ENCODE assay signal across 8 cellular contexts in the genomic region with DNA sequence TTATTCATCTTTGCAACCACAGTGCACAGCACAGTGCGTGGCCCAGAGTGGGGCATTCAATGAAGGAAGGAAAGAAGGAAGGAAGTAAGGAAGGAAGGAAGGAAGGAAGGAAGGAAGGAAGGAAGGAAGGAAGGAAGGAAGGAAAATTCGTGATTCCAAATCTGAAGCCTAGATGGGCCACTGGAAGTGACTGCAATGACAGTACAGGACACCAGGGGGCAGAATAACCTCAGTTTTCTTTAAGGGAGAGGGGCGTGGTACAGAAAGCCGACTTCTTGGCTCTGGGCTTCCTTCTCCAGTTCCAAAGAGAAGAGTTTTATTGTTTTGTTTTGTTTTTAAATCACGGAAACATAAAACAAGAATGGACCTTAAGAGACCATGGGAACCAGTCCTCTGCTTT. TPM values are rescaled to one million over a fixed set of nuclear protein-coding genes. Genes with fewer than 3 reads are reported as not detected.
A peak's percentile ranks its signal among the peaks of the same experiment; 100 is the strongest.
DNase-seq lines count a peak whose midpoint lies in the region; ATAC-seq and TF ChIP-seq lines count a peak whose summit lies in the region.

No MANE protein-coding gene starts in this region.

- H3K27me3 ChIP-seq in right lobe of liver, result no peaks in the 10 kb centered on the region

- H3K36me3 ChIP-seq in right lobe of liver, result no peaks in the 10 kb centered on the region

- H3K27ac ChIP-seq in right lobe of liver, result no peak overlapping the region

- 2% methylated on average over 5 of the region's 5 CpGs for WGBS in right lobe of liver (ENCODE audit: insufficient coverage, low coverage, low lambda C conversion rate, missing lambda C conversion rate)

- TF ChIP-seq CTCF in choroid plexus epithelial cell (conservative IDR thresholded peaks at IDR 0.05; ENCODE audit: low read depth, low read length) (peak; percentile 72), right lobe of liver (IDR thresholded peaks at IDR 0.05) (peak; percentile 71 to 84 (median 78))

- H3K4me3 ChIP-seq in choroid plexus epithelial cell (ENCODE audit: low read depth, low read length) (no peak overlapping the region), right lobe of liver (no peak overlapping the region)

- H3K9me3 ChIP-seq in right lobe of liver, result no peaks in the 10 kb centered on the region

- H3K4me1 ChIP-seq in right lobe of liver, result no peaks in the 10 kb centered on the region

- DNase-seq in AG08395 (ENCODE audit: low spot score) (peak; percentile 81), NCI-H2029 treated with DMSO at 0.1 percent for 48 hours (lab: John Stamatoyannopoulos, UW) (peak; percentile 18), choroid plexus epithelial cell (ENCODE audit: low read depth) (peak; percentile 63), right lobe of liver (no peak)
- DNase-seq in activated CD4-positive, CD25-positive, alpha-beta regulatory T cell treated with anti-CD3 and anti-CD28 coated beads, Interleukin-2, amount 50 U/mL, for 72 hours, result peak; percentile 60
- DNase-seq in stimulated activated CD8-positive, alpha-beta memory T cell treated with anti-CD3 and anti-CD28 coated beads, Interleukin-2, amount 100 ng/mL, for 1 hour (ENCODE audit: low read depth in 2 of 2), result peak; percentile 14 to 18

- intact Hi-C loops in right lobe of liver (cut with DNase I), result no loop called here

- TF ChIP-seq POLR2A in right lobe of liver (IDR thresholded peaks at IDR 0.05) (no peak), GM18505 (IDR thresholded peaks at IDR 0.05; ENCODE audit: borderline replicate concordance, extremely low read depth, insufficient read depth, insufficient read length) (no peak)

- peak; percentile 71 for ATAC-seq in GM18907 (IDR thresholded peaks at IDR 0.05; ENCODE audit: unreplicated experiment)
- peak; percentile 72 to 80 (median 76) for ATAC-seq in right lobe of liver
- ATAC-seq in GM18505 (IDR thresholded peaks at IDR 0.05; ENCODE audit: unreplicated experiment), result no peak

RNA-seq across cellular contexts. Expression of a gene that starts 47.8 kb away (rescaled TPM):
- total RNA-seq in right lobe of liver, result 1 to 10 TPM in 3 of 6 experiments, under 1 TPM in 3; 0.17 to 5.3 (median 0.96) TPM

Comparison
In these comparisons a context has a peak if more than half of its experiments do, and no peak if none do; other contexts are left out.
1. DNase-seq: peak in AG08395 (single experiment), NCI-H2029 treated with DMSO at 0.1 percent for 48 hours (single experiment), activated CD4-positive, CD25-positive, alpha-beta regulatory T cell treated with anti-CD3 and anti-CD28 coated beads, Interleukin-2, amount 50 U/mL, for 72 hours (single experiment), choroid plexus epithelial cell (single experiment) and stimulated activated CD8-positive, alpha-beta memory T cell treated with anti-CD3 and anti-CD28 coated beads, Interleukin-2, amount 100 ng/mL, for 1 hour (2 of 2); none in right lobe of liver (0 of 3).